In the genomic region with DNA sequence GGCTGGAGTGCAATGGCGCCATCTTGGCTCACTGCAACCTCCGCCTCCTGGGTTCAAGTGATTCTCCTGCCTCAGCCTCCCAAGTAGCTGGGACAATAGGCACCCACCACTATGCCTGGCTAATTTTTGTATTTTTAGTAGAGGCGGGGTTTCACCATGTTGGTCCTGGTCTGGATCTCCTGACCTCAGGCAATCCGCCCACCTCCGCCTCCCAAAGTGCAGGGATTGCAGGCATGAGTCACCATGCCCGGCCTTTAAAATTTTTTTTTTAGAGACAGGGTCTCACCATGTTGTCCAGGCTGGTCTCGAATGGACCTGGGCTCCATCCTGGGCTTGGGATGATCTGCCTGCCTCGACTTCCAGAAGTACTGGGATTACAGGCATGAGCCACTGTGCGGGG, we compare ENCODE assay signal across 6 cellular contexts. TPM values are rescaled to one million over a fixed set of nuclear protein-coding genes. Genes with fewer than 3 reads are reported as not detected.
A peak's percentile ranks its signal among the peaks of the same experiment; 100 is the strongest.
DNase-seq lines count a peak whose midpoint lies in the region; ATAC-seq, FAIRE-seq and TF ChIP-seq lines count a peak whose summit lies in the region.
"Not testable (repeated sequence)": the region's sequence is repeated elsewhere in the genome, so short reads cannot be mapped to it uniquely, and the experiment has no call there.

No MANE protein-coding gene starts in this region.

- BruUV-seq in K562 (replicated peaks; lab: Mats Ljungman, UMichigan) = not testable (repeated sequence)

- not testable (repeated sequence) for H3K27me3 ChIP-seq in MG63; K562 (ENCODE audit: control insufficient read depth in 2 of 2, insufficient read depth in 2 of 2, low read length in 2 of 2); gastrocnemius medialis

- H4K20me1 ChIP-seq in K562 (replicated peaks; ENCODE audit: control insufficient read depth, insufficient read depth, low read length) = not testable (repeated sequence)

- not testable (repeated sequence) for TF ChIP-seq EP300 in K562 (IDR thresholded peaks at IDR 0.05; ENCODE audit: low read length)

- not testable (repeated sequence) for H3K9ac ChIP-seq in K562 (ENCODE audit: insufficient read depth in 1 of 2, low read depth in 2 of 2, low read length in 2 of 2)

- POLR2A ChIA-PET in HEK293 (lab: Yijun Ruan, JAX); K562 (lab: Yijun Ruan, JAX): not testable (repeated sequence)

- not testable (repeated sequence) for H3K4me1 ChIP-seq in HEK293 (ENCODE audit: control insufficient read depth, insufficient read depth, low read length); K562 (replicated peaks in 1 of 2; ENCODE audit: control insufficient read depth in 2 of 2, insufficient read depth in 2 of 2, low read length in 2 of 2)
- peaks cover 26 to 28% of the 10 kb centered on the region in 2 donors for H3K4me1 ChIP-seq in gastrocnemius medialis

- in situ Hi-C loops in K562 (cut with MboI); gastrocnemius medialis (cut with MboI; ENCODE audit: low sequenced_read_pairs in 4 of 4): not testable (repeated sequence)

- CTCF ChIA-PET in HEK293 (lab: Yijun Ruan, JAX); K562 (lab: Yijun Ruan, JAX; ENCODE audit: low intra/inter-chr PET ratio): not testable (repeated sequence)

- 67% methylated on average over 8 of the region's 9 CpGs for WGBS in K562 (ENCODE audit: insufficient coverage, low coverage, missing lambda C conversion rate)

- not testable (repeated sequence) for H3K27ac ChIP-seq in HEK293 (ENCODE audit: extremely low read depth, low read depth, low read length); K562 (ENCODE audit: extremely low read depth, low read depth, low read length)
- peak overlapping the region; percentile 89 to 93 (median 92) for H3K27ac ChIP-seq in gastrocnemius medialis

- DNase-seq in EL = peak; percentile 18
- DNase-seq in MG63 = peak; percentile 49
- DNase-seq in K562 (ENCODE audit: extremely low read depth in 1 of 4, low spot score in 3 of 4) = peak in 1 of 4 experiments; percentile 25
- DNase-seq in fibroblast of mammary gland (ENCODE audit: low read depth) = peak; percentile 17
- DNase-seq in gastrocnemius medialis = not testable (repeated sequence)

- peaks cover 36 to 63% of the 10 kb centered on the region in 2 experiments for H3K36me3 ChIP-seq in HEK293 (ENCODE audit: control insufficient read depth in 2 of 2, insufficient read depth in 1 of 2, low read length in 2 of 2)
- H3K36me3 ChIP-seq in MG63 = peaks cover 52% of the 10 kb centered on the region
- peaks cover 11% of the 10 kb centered on the region; the same call in 2 of the 3 replicates for H3K36me3 ChIP-seq in K562 (ENCODE audit: control insufficient read depth, insufficient read depth, low read length)
- peaks cover 0 to 69% of the 10 kb centered on the region in 2 donors for H3K36me3 ChIP-seq in gastrocnemius medialis

- not testable (repeated sequence) for H3K79me2 ChIP-seq in K562 (ENCODE audit: control insufficient read depth, insufficient read depth, low read length)

- H3K9me3 ChIP-seq in HEK293 (ENCODE audit: control insufficient read depth, insufficient read depth, low read depth, low read length); MG63; K562 (replicated peaks; ENCODE audit: control insufficient read depth, insufficient read depth, low read depth, low read length); gastrocnemius medialis: not testable (repeated sequence)

- not testable (repeated sequence) for H2AFZ ChIP-seq in K562 (ENCODE audit: low read depth, low read length)

- TF ChIP-seq POLR2A in K562 (conservative IDR thresholded peaks at IDR 0.05); gastrocnemius medialis (IDR thresholded peaks at IDR 0.05): not testable (repeated sequence)

- not testable (repeated sequence) for H3K4me2 ChIP-seq in K562 (ENCODE audit: insufficient read depth, low read length)

- H3K9me1 ChIP-seq in K562 (ENCODE audit: control insufficient read depth, insufficient read depth, low read length) = not testable (repeated sequence)

- H3K4me3 ChIP-seq in HEK293 (ENCODE audit: low read depth, low read length); MG63; K562; fibroblast of mammary gland (ENCODE audit: control insufficient read depth, low read depth, low read length); gastrocnemius medialis: not testable (repeated sequence)

- not testable (repeated sequence) for TF ChIP-seq RAD21 in K562 (CRISPR knock-in tag; conservative IDR thresholded peaks at IDR 0.05 in 1 of 2, IDR thresholded peaks at IDR 0.05 in 1 of 2)

- ATAC-seq in K562, gastrocnemius medialis: not testable (repeated sequence)

- not testable (repeated sequence) for TF ChIP-seq CTCF in HEK293 (tag by site-specific recombination; IDR thresholded peaks at IDR 0.05); K562 (IDR thresholded peaks at IDR 0.05 in 2 of 3, conservative IDR thresholded peaks at IDR 0.05 in 1 of 3; ENCODE audit: insufficient read depth in 2 of 3, low read depth in 1 of 3, low read length in 3 of 3); fibroblast of mammary gland (conservative IDR thresholded peaks at IDR 0.05; ENCODE audit: control insufficient read depth, insufficient read depth, low read depth, low read length); gastrocnemius medialis (IDR thresholded peaks at IDR 0.05 in 4 of 5, conservative IDR thresholded peaks at IDR 0.05 in 1 of 5)

- not testable (repeated sequence) for FAIRE-seq in K562 (lab: Jason Lieb, UNC)

- intact Hi-C loops in K562 (cut with micrococcal nuclease); gastrocnemius medialis (cut with DNase I; ENCODE audit: low total_unique reads): not testable (repeated sequence)

TF ChIP-seq in HEK293, 187 proteins besides CTCF, POLR2A, EP300 and RAD21:
- peak; percentile 50; the same call in 1 of the 2 replicates for TF ChIP-seq EGR2 (tag by site-specific recombination; IDR thresholded peaks at IDR 0.05; ENCODE audit: low read depth)
- TF ChIP-seq ZFHX2 (tag by site-specific recombination; conservative IDR thresholded peaks at IDR 0.05) = peak; percentile 65

TF ChIP-seq in K562, 482 proteins besides CTCF, POLR2A, EP300 and RAD21:
- TF ChIP-seq, protein P1, sequence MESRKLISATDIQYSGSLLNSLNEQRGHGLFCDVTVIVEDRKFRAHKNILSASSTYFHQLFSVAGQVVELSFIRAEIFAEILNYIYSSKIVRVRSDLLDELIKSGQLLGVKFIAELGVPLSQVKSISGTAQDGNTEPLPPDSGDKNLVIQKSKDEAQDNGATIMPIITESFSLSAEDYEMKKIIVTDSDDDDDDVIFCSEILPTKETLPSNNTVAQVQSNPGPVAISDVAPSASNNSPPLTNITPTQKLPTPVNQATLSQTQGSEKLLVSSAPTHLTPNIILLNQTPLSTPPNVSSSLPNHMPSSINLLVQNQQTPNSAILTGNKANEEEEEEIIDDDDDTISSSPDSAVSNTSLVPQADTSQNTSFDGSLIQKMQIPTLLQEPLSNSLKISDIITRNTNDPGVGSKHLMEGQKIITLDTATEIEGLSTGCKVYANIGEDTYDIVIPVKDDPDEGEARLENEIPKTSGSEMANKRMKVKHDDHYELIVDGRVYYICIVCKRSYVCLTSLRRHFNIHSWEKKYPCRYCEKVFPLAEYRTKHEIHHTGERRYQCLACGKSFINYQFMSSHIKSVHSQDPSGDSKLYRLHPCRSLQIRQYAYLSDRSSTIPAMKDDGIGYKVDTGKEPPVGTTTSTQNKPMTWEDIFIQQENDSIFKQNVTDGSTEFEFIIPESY (CRISPR knock-in tag; IDR thresholded peaks at IDR 0.05) = peak; percentile 63; the same call in 1 of the 2 replicates
- TF ChIP-seq EGR1 (conservative IDR thresholded peaks at IDR 0.05) (peak; percentile 80), JUND (IDR thresholded peaks at IDR 0.05; ENCODE audit: borderline replicate concordance, low read depth, low read length) (0 out of 2 replicates have a peak, but pooled peaks have one; percentile 15)
- TF ChIP-seq, protein P2, sequence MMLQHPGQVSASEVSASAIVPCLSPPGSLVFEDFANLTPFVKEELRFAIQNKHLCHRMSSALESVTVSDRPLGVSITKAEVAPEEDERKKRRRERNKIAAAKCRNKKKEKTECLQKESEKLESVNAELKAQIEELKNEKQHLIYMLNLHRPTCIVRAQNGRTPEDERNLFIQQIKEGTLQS (IDR thresholded peaks at IDR 0.05) = peak; percentile 52
- TF ChIP-seq, protein P2 (CRISPR knock-in tag; conservative IDR thresholded peaks at IDR 0.05) = not testable (repeated sequence)
- TF ChIP-seq JUND (tag; IDR thresholded peaks at IDR 0.05; ENCODE audit: borderline replicate concordance, low read depth, low read length) = not testable (repeated sequence)

RNA-seq across cellular contexts. Expression of a gene that starts 49.2 kb away (rescaled TPM):
- 18.1 and 25.7 TPM in 2 replicates for total RNA-seq in MG63 (2014; rRNA removed; shearing (Covaris generic); ENCODE audit: low replicate concordance)
- total RNA-seq in K562 (2011; cell fraction: chromatin; rRNA removed; ENCODE audit: low replicate concordance) = 31.2 and 82.9 TPM in 2 replicates
- total RNA-seq in K562 (2011; cell fraction: nucleolus; rRNA removed) = 17.6 and 18.5 TPM in 2 replicates
- 35.7 and 51.7 TPM in 2 replicates for total RNA-seq in K562 (2011; cell fraction: nucleoplasm; rRNA removed)
- total RNA-seq in K562 (2014; rRNA removed) (8.9 and 12.3 TPM in 2 replicates), K562 (2014; rRNA removed; fragmentation: Illumina TruSeq; extraction: Trizol) (14.8 and 16.0 TPM in 2 replicates), K562 (2015; rRNA removed; fragmentation: Illumina TruSeq; extraction: Trizol) (11.1 and 13.2 TPM in 2 replicates), K562 (2021) (19.8 and 20.0 TPM in 2 replicates), gastrocnemius medialis (100 to 1,000 TPM; 203 to 445 (median 306) TPM)
- polyA plus RNA-seq in K562 (2011; rRNA removed) (11.9 and 14.8 TPM in 2 replicates), K562 (2014; fragmentation: Illumina TruSeq; extraction: Trizol) (14.8 and 15.8 TPM in 2 replicates), K562 (2014; fragmentation: Nextera tagmentation; extraction: Ambion mirVana) (1 to 10 TPM; 2.8 to 3.1 TPM), K562 (2014; rRNA removed) (8.9 and 9.6 TPM in 2 replicates)
- 8.2 and 12.3 TPM in 2 replicates for polyA plus RNA-seq in K562 (2011; cell fraction: cytosol; rRNA removed)
- 10.1 and 10.2 TPM in 2 replicates for polyA plus RNA-seq in K562 (2011; cell fraction: nucleus; rRNA removed)
- 9.4 and 12.2 TPM in 2 replicates for polyA plus RNA-seq in K562 (2012)
- polyA minus RNA-seq in K562 (2011; rRNA and poly(A)+ RNA removed) = 25.2 and 29.9 TPM in 2 replicates
- 14.1 and 16.4 TPM in 2 replicates for polyA minus RNA-seq in K562 (2011; cell fraction: cytosol; rRNA and poly(A)+ RNA removed)
- polyA minus RNA-seq in K562 (2011; cell fraction: nucleus; rRNA and poly(A)+ RNA removed) = 9.7 and 22.9 TPM in 2 replicates
